In genomic region chr4:151408380-151408629, GRCh38 we compare ENCODE assay signal across 8 cellular contexts. TPM values are rescaled to one million over a fixed set of nuclear protein-coding genes. Genes with fewer than 3 reads are reported as not detected.
A peak's percentile ranks its signal among the peaks of the same experiment; 100 is the strongest.
DNase-seq lines count a peak whose midpoint lies in the region; ATAC-seq and TF ChIP-seq lines count a peak whose summit lies in the region.

No MANE protein-coding gene starts in this region.

- CTCF ChIA-PET in WTC11 (lab: Charles Lee), result interaction anchor here (0.7 to 1.9 kb wide), 5 partner anchors 13 to 131 kb away, joined by 3 to 5 read pairs (median 4); partner anchors contain the start of gene PRSS48

- H3K4me3 ChIP-seq in iPS DF 6.9 (ENCODE audit: low read length) (peak overlapping the region; percentile 70; the same call in 1 of the 2 replicates), stomach (peak overlapping the region; percentile 49 to 67 (median 52))

- no peak for TF ChIP-seq POLR2A in stomach (IDR thresholded peaks at IDR 0.05)

- no peak for TF ChIP-seq EP300 in stomach (IDR thresholded peaks at IDR 0.05)

- POLR2A ChIA-PET in WTC11 (lab: Charles Lee), result interaction anchor here (0.5 to 1.2 kb wide), 7 partner anchors 27 to 226 kb away, joined by 3 to 6 read pairs (median 3); partner anchors contain the start of gene SH3D19

- peak; percentile 5 for DNase-seq in stimulated activated CD4-positive, alpha-beta T cell treated with anti-CD3 and anti-CD28 coated beads, Interleukin-4, amount 100 ng/mL, for 1 hour
- no peak for DNase-seq in stimulated activated CD4-positive, alpha-beta T cell treated with anti-CD3 and anti-CD28 coated beads, Interleukin-4, amount 100 ng/mL, for 24 hours
- no peak for DNase-seq in WTC11 (ENCODE audit: low spot score)
- DNase-seq in iPS DF 6.9 (ENCODE audit: low read depth, low spot score), result no peak
- no peak for DNase-seq in stomach
- no peak for DNase-seq in Kasumi-1 (lab: John Stamatoyannopoulos, UW)

- TF ChIP-seq CTCF in WTC11 (IDR thresholded peaks at IDR 0.05) (no peak), stomach (IDR thresholded peaks at IDR 0.05) (no peak)

- H3K4me1 ChIP-seq in iPS DF 6.9 (ENCODE audit: control insufficient read depth, insufficient read depth, low read length) (peaks cover 2% of the 10 kb centered on the region; the same call in 1 of the 2 replicates), stomach (peaks cover 11 to 32% (median 27%) of the 10 kb centered on the region in 4 donors)

- peak overlapping the region; percentile 86 for H3K4me3 Mint-ChIP-seq in WTC11

- H3K9me3 ChIP-seq in iPS DF 6.9 (ENCODE audit: control insufficient read depth, insufficient read depth, low read length) (no peaks in the 10 kb centered on the region), stomach (no peaks in the 10 kb centered on the region)

- no CpG with 5 or more reads among the region's 8 CpGs for WGBS in iPS DF 6.9 (ENCODE audit: insufficient coverage, insufficient read length)
- 1 to 10% (median 2%) methylated on average over 8 of the region's 8 CpGs for WGBS in stomach, 5 donors

- H3K27ac ChIP-seq in iPS DF 6.9 (ENCODE audit: low read length), result no peak overlapping the region
- H3K27ac ChIP-seq in stomach, result peak overlapping the region; percentile 78 to 88 (median 80)

- no peaks in the 10 kb centered on the region for H3K9me3 Mint-ChIP-seq in WTC11

- no peaks in the 10 kb centered on the region for H3K27me3 Mint-ChIP-seq in WTC11 (ENCODE audit: low read depth)

- H3K27me3 ChIP-seq in iPS DF 6.9 (ENCODE audit: control insufficient read depth, insufficient read depth, low read length) (no peaks in the 10 kb centered on the region), stomach (peaks cover 0 to 4% (median 3%) of the 10 kb centered on the region in 3 donors)

- ATAC-seq in WTC11 (peak; percentile 13), GM21619 (IDR thresholded peaks at IDR 0.05; ENCODE audit: unreplicated experiment) (no peak), HG03097 (IDR thresholded peaks at IDR 0.05; ENCODE audit: low FRiP score, unreplicated experiment) (no peak)

- H3K4me1 Mint-ChIP-seq in WTC11, result peaks cover 41% of the 10 kb centered on the region

- intact Hi-C loops in stomach (cut with DNase I; ENCODE audit: low total_unique reads), result no loop called here

- peak overlapping the region; percentile 98 for H3K27ac Mint-ChIP-seq in WTC11

- H3K36me3 ChIP-seq in iPS DF 6.9 (ENCODE audit: control insufficient read depth, insufficient read depth, low read length) (no peaks in the 10 kb centered on the region), stomach (no peaks in the 10 kb centered on the region)

- H3K36me3 Mint-ChIP-seq in WTC11, result peaks cover 4% of the 10 kb centered on the region

TF ChIP-seq in WTC11, 78 proteins besides CTCF, POLR2A, EP300 and RAD21 (continues in another document):
- TF ChIP-seq ZNF121 (CRISPR knock-in tag; IDR thresholded peaks at IDR 0.05) (0 out of 2 replicates have a peak, but pooled peaks have one; percentile 40), ZNF232 (CRISPR knock-in tag; IDR thresholded peaks at IDR 0.05) (0 out of 2 replicates have a peak, but pooled peaks have one; percentile 13), USF1 (CRISPR knock-in tag; IDR thresholded peaks at IDR 0.05) (no peak), NFATC4 (CRISPR knock-in tag; IDR thresholded peaks at IDR 0.05) (no peak), HMGA2 (CRISPR knock-in tag; IDR thresholded peaks at IDR 0.05) (no peak), HMGXB4 (CRISPR knock-in tag; IDR thresholded peaks at IDR 0.05) (no peak; the same call in 1 of the 2 replicates), OVOL2 (CRISPR knock-in tag; IDR thresholded peaks at IDR 0.05; ENCODE audit: borderline replicate concordance) (no peak), CREM (CRISPR knock-in tag; IDR thresholded peaks at IDR 0.05) (no peak), ZNF281 (CRISPR knock-in tag; IDR thresholded peaks at IDR 0.05) (no peak), E2F1 (CRISPR knock-in tag; IDR thresholded peaks at IDR 0.05) (no peak), TEAD1 (CRISPR knock-in tag; IDR thresholded peaks at IDR 0.05) (no peak), PRDM15 (CRISPR knock-in tag; IDR thresholded peaks at IDR 0.05) (no peak)

RNA-seq across cellular contexts. Expression of gene FHIP1A, which starts 0.7 kb away (rescaled TPM):
- total RNA-seq in WTC11 (2021) (64.2 to 68.6 TPM (median 67.5 TPM) in 3 replicates), stomach (100 to 1,000 TPM in 1 of 5 donors, 10 to 100 TPM in 4; 11.6 to 177 (median 17.6) TPM)
- 1 to 10 TPM in 1 of 3 donors, under 1 TPM in 2; 0.90 to 1.1 (median 1.00) TPM for polyA plus RNA-seq in stomach
